Comparison of ENCODE assay signal across 16 cellular contexts in genomic region chr1:166908942-166909341, GRCh38.
"Had no signal": no experiment of that assay in that cellular context is flagged by ENCODE, and none has a peak within 500 bp of the region (broad histone marks: within the 10 kb centered on the region; RNA-seq: fewer than 3 reads in every experiment).

No MANE protein-coding gene starts in this region.

- H3K27ac Mint-ChIP-seq: activated CD4-positive, alpha-beta T cell treated with anti-CD3 and anti-CD28 coated beads for 36 hours; activated CD8-positive, alpha-beta T cell treated with anti-CD3 and anti-CD28 coated beads for 36 hours; activated T-cell treated with anti-CD3 and anti-CD28 coated beads, Interleukin-2, amount 50 U/mL, for 72 hours; endodermal cell had no signal

- H3K4me3 ChIP-seq: suprapubic skin, upper lobe of left lung had no signal

- H3K36me3 ChIP-seq: suprapubic skin, upper lobe of left lung had no signal

- H3K9me3 Mint-ChIP-seq: activated T-cell treated with anti-CD3 and anti-CD28 coated beads, Interleukin-2, amount 50 U/mL, for 72 hours had no signal

- H3K27me3 ChIP-seq: suprapubic skin, upper lobe of left lung had no signal

- H3K9me3 ChIP-seq: suprapubic skin, upper lobe of left lung had no signal

- DNase-seq: activated CD4-positive, alpha-beta T cell treated with anti-CD3 and anti-CD28 coated beads for 36 hours; activated CD8-positive, alpha-beta memory T cell treated with anti-CD3 and anti-CD28 coated beads, Interleukin-2, amount 50 U/mL, for 4 hours; activated CD8-positive, alpha-beta T cell treated with anti-CD3 and anti-CD28 coated beads for 36 hours; activated gamma-delta T cell treated with Interleukin-2 at 50 U/mL for 16 hours; activated T-cell treated with anti-CD3 and anti-CD28 coated beads, Interleukin-2, amount 50 U/mL, for 72 hours; cerebellar nuclear complex; dermis blood vessel endothelial cell; endodermal cell; kidney; stimulated activated CD4-positive, alpha-beta T cell treated with anti-CD3 and anti-CD28 coated beads, Interleukin-4, amount 100 ng/mL, for 1 hour; stimulated activated CD8-positive, alpha-beta memory T cell treated with anti-CD3 and anti-CD28 coated beads, Interleukin-4, amount 100 ng/mL, for 48 hours; stimulated activated naive CD8-positive, alpha-beta T cell treated with anti-CD3 and anti-CD28 coated beads, Interleukin-15, Interleukin-2, amounts not matched to agents 100 U/mL and 50 U/mL, for 24 hours; T-helper 9 cell; upper lobe of left lung had no signal

- H3K27ac ChIP-seq: suprapubic skin, upper lobe of left lung had no signal

- H3K4me3 Mint-ChIP-seq: activated CD4-positive, alpha-beta T cell treated with anti-CD3 and anti-CD28 coated beads for 36 hours; activated CD8-positive, alpha-beta T cell treated with anti-CD3 and anti-CD28 coated beads for 36 hours; activated T-cell treated with anti-CD3 and anti-CD28 coated beads, Interleukin-2, amount 50 U/mL, for 72 hours; endodermal cell; neural crest cell had no signal

- H3K27me3 Mint-ChIP-seq: activated CD4-positive, alpha-beta T cell treated with anti-CD3 and anti-CD28 coated beads for 36 hours had no signal

- H3K4me1 Mint-ChIP-seq: endodermal cell, neural crest cell had no signal

- H3K4me1 ChIP-seq: suprapubic skin, upper lobe of left lung had no signal
